8 cellular contexts compared by ENCODE assay signal in the genomic region with DNA sequence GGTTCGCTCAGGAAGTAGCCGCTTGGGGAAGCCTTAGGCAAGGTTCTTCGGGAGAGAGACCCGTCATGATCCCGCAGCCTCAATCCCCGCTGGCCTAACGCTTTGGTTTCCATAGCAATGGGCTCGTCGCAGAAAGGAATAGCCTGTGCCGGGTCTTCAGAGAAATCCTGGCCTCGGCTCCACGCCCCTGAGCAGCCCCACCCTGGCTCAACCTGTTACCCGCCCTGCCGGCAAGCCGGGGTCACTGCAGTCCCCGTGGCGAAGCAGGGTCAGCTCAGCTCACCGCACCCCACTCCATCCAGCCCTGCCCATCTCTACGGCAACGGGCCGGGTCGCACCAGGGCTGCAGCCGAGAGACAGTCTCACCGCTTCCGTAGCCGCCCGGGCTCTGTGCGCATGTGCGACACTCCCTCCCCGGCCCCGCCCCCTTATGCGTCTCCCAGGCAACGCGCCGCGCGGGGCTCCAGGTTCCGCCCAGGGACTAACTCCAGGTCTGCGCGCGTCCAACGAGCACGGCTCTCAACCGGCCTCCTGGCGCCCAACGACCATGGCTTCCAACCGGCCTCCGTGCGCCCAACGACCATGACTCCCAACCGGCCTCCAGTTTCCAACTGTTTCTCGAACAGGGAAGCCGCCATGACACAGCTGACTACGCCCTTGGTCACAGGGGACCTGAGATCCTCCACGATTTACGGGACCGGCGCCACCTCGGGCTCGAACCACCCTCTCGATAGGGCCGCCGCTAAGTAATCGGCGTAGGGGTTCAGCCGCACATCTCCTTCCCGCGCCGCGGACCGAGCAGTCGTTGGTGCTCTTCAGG. TPM values are rescaled to one million over a fixed set of nuclear protein-coding genes. Genes with fewer than 3 reads are reported as not detected.
DNase-seq lines count a peak whose midpoint lies in the region; ATAC-seq, FAIRE-seq and TF ChIP-seq lines count a peak whose summit lies in the region.

A gene (minus strand): TSS at position 390 of the 820 bp plus-strand sequence. CDS start 3,872 bp downstream, outside the sequence.

- peak within 1 kb of the TSS; percentile 81 for H3K4me3 ChIP-seq in upper lobe of right lung

- H3K9me3 ChIP-seq in upper lobe of right lung = no peaks in the 10 kb centered on the region

- H3K27ac ChIP-seq in upper lobe of right lung = peak within 1 kb of the TSS; percentile 78

- intact Hi-C loops in T-helper 1 cell treated with Interleukin-12 subunit alpha and Interleukin-12 subunit beta and Interleukin-4 antibody, amounts not matched to agents 30 ng/mL and 1 ng/mL, for 36 hours (cut with micrococcal nuclease) = loop anchor here (1.0 to 5.0 kb wide), 11 partner anchors 18 to 1285 kb away; a partner anchor contains a TSS
- intact Hi-C loops in left cardiac atrium (cut with DNase I) = no loop called here
- intact Hi-C loops in posterior vena cava (cut with DNase I) = no loop called here
- intact Hi-C loops in upper lobe of right lung (cut with DNase I) = no loop called here

- peaks cover 10% of the 10 kb centered on the region for H3K4me1 ChIP-seq in upper lobe of right lung

- peak; percentile 37; the same call in 1 of the 2 replicates for TF ChIP-seq POLR2A in GM12892 (IDR thresholded peaks at IDR 0.05; ENCODE audit: low read depth, low read length)

- peak; percentile 99 for DNase-seq in GM12892 (ENCODE audit: insufficient read length)
- DNase-seq in NCI-H146 (lab: John Stamatoyannopoulos, UW) = peak; percentile 90
- peak; percentile 85 for DNase-seq in amniotic stem cell (lab: John Stamatoyannopoulos, UW)
- DNase-seq in left cardiac atrium = peak; percentile 94
- peak; percentile 99 for DNase-seq in posterior vena cava (ENCODE audit: low spot score)
- DNase-seq in upper lobe of right lung = peak; percentile 97

- peaks cover 11% of the 10 kb centered on the region for H3K36me3 ChIP-seq in upper lobe of right lung

- no peaks in the 10 kb centered on the region for H3K27me3 ChIP-seq in upper lobe of right lung

- TF ChIP-seq CTCF in upper lobe of right lung (IDR thresholded peaks at IDR 0.05) = peak; percentile 55

- peak; percentile 99 for FAIRE-seq in GM12892 (lab: Jason Lieb, UNC)

- ATAC-seq in HG02840 (IDR thresholded peaks at IDR 0.05; ENCODE audit: low FRiP score, unreplicated experiment) (peak; percentile 91), left cardiac atrium (peak; percentile 99), upper lobe of right lung (peak; percentile 97)

RNA-seq across cellular contexts. Expression of the gene that starts here (rescaled TPM):
- polyA plus RNA-seq in GM12892 (2012; ENCODE audit: missing spikeins) = 3.3 TPM
- total RNA-seq in T-helper 1 cell treated with Interleukin-12 subunit alpha and Interleukin-12 subunit beta and Interleukin-4 antibody, amounts not matched to agents 30 ng/mL and 1 ng/mL, for 36 hours = 15.7 and 17.3 TPM in 2 replicates
- total RNA-seq in left cardiac atrium (1 to 10 TPM; 3.8 to 5.6 TPM), posterior vena cava (1 to 10 TPM; 6.9 to 8.5 TPM), upper lobe of right lung (19.3 TPM)

Comparison
In these comparisons a context has a peak if more than half of its experiments do, and no peak if none do; other contexts are left out.
1. Peak in every context shown above with its lines: DNase-seq, ATAC-seq, H3K4me3 ChIP-seq and H3K27ac ChIP-seq.